Comparison of ENCODE assay signal across 3 cellular contexts in the genomic region with DNA sequence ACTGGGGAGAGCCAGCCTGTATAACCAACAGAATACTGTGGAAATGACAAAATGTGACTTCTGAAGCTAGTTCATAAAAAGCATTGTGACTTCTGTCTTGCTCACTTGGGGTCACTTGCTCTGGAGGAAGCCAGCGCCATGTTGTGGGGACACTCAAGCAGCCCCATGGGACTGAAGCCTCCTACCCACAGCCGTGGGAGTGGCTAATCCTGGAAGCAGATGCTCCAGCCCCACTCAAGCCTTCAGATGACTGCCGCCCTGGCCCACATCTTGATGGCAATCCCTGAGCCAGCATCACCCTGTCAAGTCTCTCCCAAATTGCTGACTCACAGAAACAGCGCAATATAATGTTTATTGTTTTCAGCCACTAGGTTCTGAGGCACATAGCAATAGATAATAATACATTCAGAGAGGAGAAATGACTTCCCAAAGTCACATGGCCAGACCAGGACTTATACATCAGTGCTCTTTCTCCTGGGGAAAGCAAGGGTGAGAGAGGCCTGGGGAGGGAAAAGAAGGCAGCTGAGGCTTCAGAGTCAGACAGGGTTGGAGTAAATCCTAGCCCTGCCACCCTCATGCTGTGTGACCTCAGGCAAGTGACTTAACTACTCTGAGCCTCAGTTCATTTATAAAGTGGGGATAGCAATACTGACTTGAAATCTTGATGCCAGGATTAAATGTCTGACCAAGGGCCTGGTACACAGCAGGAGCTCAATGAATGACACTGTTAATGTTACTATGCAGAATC.
TF ChIP-seq lines count a peak whose summit lies in the region.

No MANE protein-coding gene starts in this region.

TF ChIP-seq in GM12891, 5 proteins besides CTCF, POLR2A, EP300 and RAD21:
- TF ChIP-seq TAF1 (IDR thresholded peaks at IDR 0.05; ENCODE audit: low read depth, low read length) (no peak), PAX5 (IDR thresholded peaks at IDR 0.05; ENCODE audit: insufficient read depth, low read length, severe bottlenecking) (no peak), POLR2AphosphoS5 (IDR thresholded peaks at IDR 0.05; ENCODE audit: low read depth, low read length) (no peak), POU2F2 (IDR thresholded peaks at IDR 0.05; ENCODE audit: low read depth, low read length) (no peak), SPI1 (IDR thresholded peaks at IDR 0.05; ENCODE audit: low read depth, low read length) (no peak)

TF ChIP-seq in IMR-90, 13 proteins besides CTCF, POLR2A, EP300 and RAD21:
- TF ChIP-seq MAFK (IDR thresholded peaks at IDR 0.05; ENCODE audit: low read depth, low read length) (0 out of 2 replicates have a peak, but pooled peaks have one; percentile 35), RCOR1 (IDR thresholded peaks at IDR 0.05; ENCODE audit: insufficient replicate concordance, low read length) (no peak), NFE2L2 (IDR thresholded peaks at IDR 0.05; ENCODE audit: low read depth, low read length) (0 out of 2 replicates have a peak, but pooled peaks have one; percentile 14)

TF ChIP-seq in H1, 55 proteins besides CTCF, POLR2A, EP300 and RAD21:
- TF ChIP-seq NANOG (IDR thresholded peaks at IDR 0.05; ENCODE audit: insufficient read depth, low read depth, low read length, poor library complexity, severe bottlenecking), result no peak
- TF ChIP-seq HDAC2 (IDR thresholded peaks at IDR 0.05; ENCODE audit: borderline replicate concordance in 1 of 2, low read depth in 2 of 2, low read length in 2 of 2), result peak in 1 of 2 experiments; percentile 62; a peak in 1 of 4 replicates
- TF ChIP-seq KDM1A (IDR thresholded peaks at IDR 0.05; ENCODE audit: borderline replicate concordance, low read length), result peak; percentile 87
- TF ChIP-seq SRF (IDR thresholded peaks at IDR 0.05; ENCODE audit: low read depth, low read length), result no peak
